ENCODE assay signal across 25 cellular contexts in the genomic region with DNA sequence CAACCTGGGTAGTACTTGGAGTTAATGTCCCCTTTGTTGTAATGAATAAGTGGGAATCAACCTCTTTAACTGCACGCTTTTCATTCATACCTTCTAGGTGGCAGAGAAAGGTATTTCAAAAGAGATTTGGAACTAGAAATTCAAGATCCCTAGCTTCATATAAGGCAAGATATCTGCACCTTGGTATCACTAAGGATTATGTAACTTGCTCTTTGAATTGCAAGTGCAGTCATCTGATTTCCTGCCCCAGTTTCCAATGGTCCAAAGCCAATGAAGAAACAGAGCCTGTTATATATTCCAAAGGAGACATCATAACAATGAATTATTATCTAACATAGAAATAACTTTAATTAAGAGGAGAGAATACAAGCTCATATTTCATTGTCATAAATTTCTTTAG. TPM values are rescaled to one million over a fixed set of nuclear protein-coding genes. Genes with fewer than 3 reads are reported as not detected.
DNase-seq lines count a peak whose midpoint lies in the region; ATAC-seq, FAIRE-seq and TF ChIP-seq lines count a peak whose summit lies in the region.
"Had no signal": no experiment of that assay in that cellular context is flagged by ENCODE, and none has a peak within 500 bp of the region (broad histone marks: within the 10 kb centered on the region; RNA-seq: fewer than 3 reads in every experiment).

No MANE protein-coding gene starts in this region.

- intact Hi-C loops in K562 (cut with micrococcal nuclease), result no loop called here

- H4K8ac ChIP-seq in mesenchymal stem cell (ENCODE audit: low read length), result no peak overlapping the region

- no peak for TF ChIP-seq EP300 in K562 (IDR thresholded peaks at IDR 0.05; ENCODE audit: low read length)

- H3K9me1 ChIP-seq in K562 (ENCODE audit: control insufficient read depth, insufficient read depth, low read length), result no peaks in the 10 kb centered on the region

- H3K14ac ChIP-seq in mesenchymal stem cell (ENCODE audit: low read length in 2 of 2), result no peak overlapping the region

- no peak overlapping the region for H3K23ac ChIP-seq in mesenchymal stem cell (ENCODE audit: low read length in 2 of 2)

- H3K27me3 ChIP-seq in K562 (ENCODE audit: control insufficient read depth in 2 of 2, insufficient read depth in 2 of 2, low read length in 2 of 2) (0 out of 5 replicates have a peak, but pooled peaks cover 0 to 4% of the 10 kb centered on the region in 2 experiments), mesenchymal stem cell (ENCODE audit: control insufficient read depth in 1 of 2, insufficient read depth in 1 of 2, low read length in 2 of 2) (peaks cover 0 to 8% of the 10 kb centered on the region in 2 experiments), MG63 (no peaks in the 10 kb centered on the region)
- H3K27me3 ChIP-seq: BLaER1 had no signal

- no peak overlapping the region for H4K91ac ChIP-seq in mesenchymal stem cell (ENCODE audit: low read length)

- CTCF ChIA-PET in K562 (lab: Yijun Ruan, JAX; ENCODE audit: low intra/inter-chr PET ratio), result no interaction called here

- no peaks in the 10 kb centered on the region for H3K79me2 ChIP-seq in K562 (ENCODE audit: control insufficient read depth, insufficient read depth, low read length)

- TF ChIP-seq POLR2A in K562 (conservative IDR thresholded peaks at IDR 0.05), result no peak

- H3K36me3 ChIP-seq in K562 (ENCODE audit: control insufficient read depth, insufficient read depth, low read length), result no peaks in the 10 kb centered on the region
- H3K36me3 ChIP-seq in mesenchymal stem cell (ENCODE audit: control insufficient read depth in 1 of 2, insufficient read depth in 2 of 2, low read depth in 1 of 2, low read length in 2 of 2), result peaks cover 0 to 11% of the 10 kb centered on the region in 2 experiments
- H3K36me3 ChIP-seq in MG63, result no peaks in the 10 kb centered on the region
- H3K36me3 ChIP-seq: BE2C, BLaER1 had no signal

- H4K20me1 ChIP-seq in K562 (replicated peaks; ENCODE audit: control insufficient read depth, insufficient read depth, low read length), result no peaks in the 10 kb centered on the region
- H4K20me1 ChIP-seq: BLaER1 had no signal

- no peak overlapping the region for H2BK12ac ChIP-seq in mesenchymal stem cell (ENCODE audit: low read length in 2 of 2)

- H3K9me3 ChIP-seq in K562 (replicated peaks; ENCODE audit: control insufficient read depth, insufficient read depth, low read depth, low read length) (no peaks in the 10 kb centered on the region), mesenchymal stem cell (ENCODE audit: control insufficient read depth, low read length) (no peaks in the 10 kb centered on the region), MG63 (no peaks in the 10 kb centered on the region)
- H3K9me3 ChIP-seq: BE2C, BLaER1, Caco-2 had no signal

- no peak overlapping the region for H2BK15ac ChIP-seq in mesenchymal stem cell (ENCODE audit: low read depth, poor library complexity, severe bottlenecking)

- no peak overlapping the region for H2BK5ac ChIP-seq in mesenchymal stem cell (ENCODE audit: low read depth, low read length, poor library complexity, severe bottlenecking)

- H3K4me3 ChIP-seq in K562 (no peak overlapping the region), epithelial cell of esophagus (ENCODE audit: low read length) (no peak overlapping the region), mesenchymal stem cell (ENCODE audit: insufficient read depth in 1 of 2, low read depth in 1 of 2, low read length in 2 of 2) (no peak overlapping the region), MG63 (no peak overlapping the region)
- H3K4me3 ChIP-seq: BLaER1, GM12878 had no signal

- ATAC-seq in K562 (no peak), HG02588 (IDR thresholded peaks at IDR 0.05; ENCODE audit: unreplicated experiment) (no peak)
- ATAC-seq: GM12878 had no signal

- TF ChIP-seq CTCF in K562 (IDR thresholded peaks at IDR 0.05 in 2 of 3, conservative IDR thresholded peaks at IDR 0.05 in 1 of 3; ENCODE audit: insufficient read depth in 2 of 3, low read depth in 1 of 3, low read length in 3 of 3), result no peak
- no peak for TF ChIP-seq CTCF in epithelial cell of esophagus (IDR thresholded peaks at IDR 0.05; ENCODE audit: insufficient read depth, low read depth, low read length, missing control alignments)

- POLR2A ChIA-PET in K562 (lab: Yijun Ruan, JAX), result no interaction called here

- no peak overlapping the region for H3K4ac ChIP-seq in mesenchymal stem cell (ENCODE audit: low read depth in 1 of 2, low read length in 2 of 2)

- TF ChIP-seq RAD21 in K562 (CRISPR knock-in tag; conservative IDR thresholded peaks at IDR 0.05 in 1 of 2, IDR thresholded peaks at IDR 0.05 in 1 of 2), result no peak

- FAIRE-seq in K562 (lab: Jason Lieb, UNC), result no peak
- FAIRE-seq: A204.1, D721Med, GM12878, GM12892, GM18507 had no signal

- H3K9ac ChIP-seq in K562 (ENCODE audit: insufficient read depth in 1 of 2, low read depth in 2 of 2, low read length in 2 of 2) (no peak overlapping the region), mesenchymal stem cell (ENCODE audit: low read length) (no peak overlapping the region)
- H3K9ac ChIP-seq: BLaER1 had no signal

- peaks cover 10% of the 10 kb centered on the region for H3K79me1 ChIP-seq in mesenchymal stem cell (replicated peaks; ENCODE audit: low read length, poor library complexity, severe bottlenecking)

- no peak overlapping the region for H2BK120ac ChIP-seq in mesenchymal stem cell (ENCODE audit: low read depth, low read length)

- no TSS peak for BruUV-seq in K562 (replicated peaks; lab: Mats Ljungman, UMichigan)

- H3K27ac ChIP-seq in K562 (ENCODE audit: extremely low read depth, low read depth, low read length) (no peak overlapping the region), mesenchymal stem cell (ENCODE audit: low read length, poor library complexity, severe bottlenecking) (peak overlapping the region; percentile 46)
- H3K27ac ChIP-seq: BLaER1 had no signal

- 31% methylated on average over 1 of the region's 1 CpG for WGBS in K562 (ENCODE audit: insufficient coverage, low coverage, missing lambda C conversion rate)
- no CpG with 5 or more reads among the region's 1 CpG for WGBS in mesenchymal stem cell

- H2AK5ac ChIP-seq in mesenchymal stem cell (ENCODE audit: low read length, severe bottlenecking), result no peak overlapping the region

- H3K4me1 ChIP-seq in K562 (replicated peaks in 1 of 2; ENCODE audit: control insufficient read depth in 2 of 2, insufficient read depth in 2 of 2, low read length in 2 of 2), result no peaks in the 10 kb centered on the region
- peaks cover 13% of the 10 kb centered on the region for H3K4me1 ChIP-seq in mesenchymal stem cell (ENCODE audit: control insufficient read depth, insufficient read depth, low read depth, low read length)
- H3K4me1 ChIP-seq: BE2C, BLaER1, Caco-2 had no signal

- H3K18ac ChIP-seq in mesenchymal stem cell (ENCODE audit: low read depth in 1 of 2, low read length in 2 of 2), result no peak overlapping the region

- H2AFZ ChIP-seq in K562 (ENCODE audit: low read depth, low read length), result no peak overlapping the region
- no peak overlapping the region for H2AFZ ChIP-seq in mesenchymal stem cell (ENCODE audit: low read depth, low read length)

- DNase-seq in K562 (ENCODE audit: extremely low read depth in 1 of 4, low spot score in 3 of 4) (no peak), epithelial cell of esophagus (ENCODE audit: low read depth) (peak; percentile 30), mesenchymal stem cell (no peak), COLO668 (lab: John Stamatoyannopoulos, UW; ENCODE audit: unreplicated experiment) (no peak), MG63 (no peak), DMS79 (lab: John Stamatoyannopoulos, UW) (no peak)
- DNase-seq: 8988T; ACHN; BE2C; C1 segment of cervical spinal cord; Caco-2; Calu3; CD4-positive, alpha-beta memory T cell; CD4-positive, CD25-positive, alpha-beta regulatory T cell; CD8-positive, alpha-beta memory T cell; DND-41; EL; GDM1 had no signal

- in situ Hi-C loops in K562 (cut with MboI), result no loop called here

- H3K4me2 ChIP-seq in K562 (ENCODE audit: insufficient read depth, low read length), result no peak overlapping the region
- no peak overlapping the region for H3K4me2 ChIP-seq in mesenchymal stem cell (ENCODE audit: low read length, poor library complexity, severe bottlenecking)
- H3K4me2 ChIP-seq: BLaER1 had no signal

TF ChIP-seq in K562, 482 proteins besides CTCF, POLR2A, EP300 and RAD21:
- TF ChIP-seq, protein P1, sequence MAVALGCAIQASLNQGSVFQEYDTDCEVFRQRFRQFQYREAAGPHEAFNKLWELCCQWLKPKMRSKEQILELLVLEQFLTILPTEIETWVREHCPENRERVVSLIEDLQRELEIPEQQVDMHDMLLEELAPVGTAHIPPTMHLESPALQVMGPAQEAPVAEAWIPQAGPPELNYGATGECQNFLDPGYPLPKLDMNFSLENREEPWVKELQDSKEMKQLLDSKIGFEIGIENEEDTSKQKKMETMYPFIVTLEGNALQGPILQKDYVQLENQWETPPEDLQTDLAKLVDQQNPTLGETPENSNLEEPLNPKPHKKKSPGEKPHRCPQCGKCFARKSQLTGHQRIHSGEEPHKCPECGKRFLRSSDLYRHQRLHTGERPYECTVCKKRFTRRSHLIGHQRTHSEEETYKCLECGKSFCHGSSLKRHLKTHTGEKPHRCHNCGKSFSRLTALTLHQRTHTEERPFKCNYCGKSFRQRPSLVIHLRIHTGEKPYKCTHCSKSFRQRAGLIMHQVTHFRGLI (CRISPR knock-in tag; IDR thresholded peaks at IDR 0.05), result no peak
- TF ChIP-seq CEBPG (CRISPR knock-in tag; IDR thresholded peaks at IDR 0.05) (no peak), CEBPG (tag; conservative IDR thresholded peaks at IDR 0.05 in 1 of 2, IDR thresholded peaks at IDR 0.05 in 1 of 2) (peak; percentile 78 to 80)

RNA-seq across cellular contexts. Expression of a gene that starts 54.8 kb away (rescaled TPM):
- total RNA-seq in K562 (2011; cell fraction: chromatin; rRNA removed; ENCODE audit: low replicate concordance), result 6.1 and 22.5 TPM in 2 replicates
- 5.5 and 6.3 TPM in 2 replicates for total RNA-seq in K562 (2011; cell fraction: nucleolus; rRNA removed)
- 17.7 and 42.3 TPM in 2 replicates for total RNA-seq in K562 (2011; cell fraction: nucleoplasm; rRNA removed)
- 39.6 and 46.9 TPM in 2 replicates for total RNA-seq in K562 (2014; rRNA removed)
- 85.3 and 86.3 TPM in 2 replicates for total RNA-seq in K562 (2014; rRNA removed; fragmentation: Illumina TruSeq; extraction: Trizol)
- total RNA-seq in K562 (2015; rRNA removed; fragmentation: Illumina TruSeq; extraction: Trizol), result 55.2 and 62.4 TPM in 2 replicates
- total RNA-seq in K562 (2021), result 75.7 and 78.7 TPM in 2 replicates
- 40.2 and 56.1 TPM in 2 replicates for polyA plus RNA-seq in K562 (2011; rRNA removed)
- polyA plus RNA-seq in K562 (2011; cell fraction: cytosol; rRNA removed), result 9.6 and 11.7 TPM in 2 replicates
- 9.8 and 11.2 TPM in 2 replicates for polyA plus RNA-seq in K562 (2011; cell fraction: nucleus; rRNA removed)
- polyA plus RNA-seq in K562 (2012), result 52.3 and 62.0 TPM in 2 replicates
- polyA plus RNA-seq in K562 (2014; fragmentation: Illumina TruSeq; extraction: Trizol), result 58.4 and 72.3 TPM in 2 replicates
- polyA plus RNA-seq in K562 (2014; fragmentation: Nextera tagmentation; extraction: Ambion mirVana), result 100 to 1,000 TPM in 1 of 2 experiments, 10 to 100 TPM in 1; 73.0 to 109 TPM
- polyA plus RNA-seq in K562 (2014; rRNA removed), result 50.6 and 63.8 TPM in 2 replicates
- 21.4 and 25.6 TPM in 2 replicates for polyA minus RNA-seq in K562 (2011; rRNA and poly(A)+ RNA removed)
- 23.0 and 36.2 TPM in 2 replicates for polyA minus RNA-seq in K562 (2011; cell fraction: cytosol; rRNA and poly(A)+ RNA removed)
- 11.2 and 12.4 TPM in 2 replicates for polyA minus RNA-seq in K562 (2011; cell fraction: nucleus; rRNA and poly(A)+ RNA removed)
- 11.1 TPM for polyA plus RNA-seq in mesenchymal stem cell (2013, experiment 1 of 2)
- polyA plus RNA-seq in mesenchymal stem cell (2013, experiment 2 of 2), result 12.6 TPM
- 48.9 and 141 TPM in 2 replicates for total RNA-seq in MG63 (2014; rRNA removed; shearing (Covaris generic); ENCODE audit: low replicate concordance)
